In the genomic region with DNA sequence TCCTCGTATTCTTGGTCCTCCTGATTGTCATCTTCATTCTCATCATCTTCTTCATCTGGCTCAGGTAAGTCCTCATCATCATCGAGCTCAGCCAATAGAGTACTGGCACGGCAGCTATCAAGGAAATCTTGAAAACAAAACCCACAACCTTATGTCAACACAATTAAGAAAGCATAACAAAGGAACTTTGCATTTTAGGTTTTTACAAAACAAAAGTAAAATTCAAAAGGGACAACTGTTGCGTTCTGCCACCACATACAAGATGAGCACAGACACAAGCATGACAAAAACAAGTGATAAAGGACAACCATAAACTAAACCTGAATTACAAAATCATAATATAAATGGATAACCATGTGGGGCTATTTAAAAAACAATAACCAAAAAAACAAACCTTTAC, we compare ENCODE assay signal across 17 cellular contexts.
"Had no signal": no experiment of that assay in that cellular context is flagged by ENCODE, and none has a peak within 500 bp of the region (broad histone marks: within the 10 kb centered on the region; RNA-seq: fewer than 3 reads in every experiment).

No MANE protein-coding gene starts in this region.

- H3K4me1 Mint-ChIP-seq: neural progenitor cell had no signal

- DNase-seq: activated CD4-positive, alpha-beta T cell treated with anti-CD3 and anti-CD28 coated beads, Interleukin-2, amount 10 ng/mL, durations not matched to agents 7 days and 5 days; activated CD8-positive, alpha-beta memory T cell treated with anti-CD3 and anti-CD28 coated beads, Interleukin-2, amount 50 U/mL, for 48 hours; activated gamma-delta T cell treated with Interleukin-2 at 50 U/mL for 16 hours; activated naive CD8-positive, alpha-beta T cell treated with anti-CD3 and anti-CD28 coated beads, Interleukin-2, amount 10 ng/mL, durations not matched to agents 7 days and 5 days; activated T-cell treated with anti-CD3 and anti-CD28 coated beads, Interleukin-2, amount 50 U/mL, for 72 hours; anterior cingulate cortex; cerebellar nuclear complex; effector CD8-positive, alpha-beta T cell; naive B cell; ovary; sigmoid colon; spleen; trophoblast cell had no signal

- H3K27ac Mint-ChIP-seq: activated CD4-positive, alpha-beta T cell treated with anti-CD3 and anti-CD28 coated beads, Interleukin-2, amount 10 ng/mL, durations not matched to agents 7 days and 5 days; activated naive CD8-positive, alpha-beta T cell treated with anti-CD3 and anti-CD28 coated beads, Interleukin-2, amount 10 ng/mL, durations not matched to agents 7 days and 5 days; activated T-cell treated with anti-CD3 and anti-CD28 coated beads, Interleukin-2, amount 50 U/mL, for 72 hours; neural progenitor cell; stimulated activated naive CD8-positive, alpha-beta T cell treated with anti-CD3 and anti-CD28 coated beads, Interleukin-15, Interleukin-2, amounts not matched to agents 100 ng/mL and 50 ng/mL, for 24 hours; T-helper 2 cell treated with Interferon-gamma antibody and Interleukin-4, amounts not matched to agents 5 μg/mL and 100 μg/mL, for 36 hours had no signal

- H3K27ac ChIP-seq: neural progenitor cell, ovary, sigmoid colon, spleen, suprapubic skin had no signal

- H3K4me1 ChIP-seq: neural progenitor cell, sigmoid colon, suprapubic skin had no signal

- H3K9me3 ChIP-seq: ovary, sigmoid colon, spleen, suprapubic skin had no signal

- H3K4me3 ChIP-seq: neural progenitor cell, ovary, sigmoid colon, spleen, suprapubic skin had no signal

- ATAC-seq: activated T-cell treated with anti-CD3 and anti-CD28 coated beads, Interleukin-2, amount 50 U/mL, for 72 hours had no signal

- H3K27me3 Mint-ChIP-seq: activated CD4-positive, alpha-beta T cell treated with anti-CD3 and anti-CD28 coated beads, Interleukin-2, amount 10 ng/mL, durations not matched to agents 7 days and 5 days; activated naive CD8-positive, alpha-beta T cell treated with anti-CD3 and anti-CD28 coated beads, Interleukin-2, amount 10 ng/mL, durations not matched to agents 7 days and 5 days; naive B cell; stimulated activated naive CD8-positive, alpha-beta T cell treated with anti-CD3 and anti-CD28 coated beads, Interleukin-15, Interleukin-2, amounts not matched to agents 100 ng/mL and 50 ng/mL, for 24 hours had no signal

- H3K36me3 ChIP-seq: ovary had no signal

- H3K9me3 Mint-ChIP-seq: activated CD4-positive, alpha-beta T cell treated with anti-CD3 and anti-CD28 coated beads, Interleukin-2, amount 10 ng/mL, durations not matched to agents 7 days and 5 days; activated naive CD8-positive, alpha-beta T cell treated with anti-CD3 and anti-CD28 coated beads, Interleukin-2, amount 10 ng/mL, durations not matched to agents 7 days and 5 days; activated T-cell treated with anti-CD3 and anti-CD28 coated beads, Interleukin-2, amount 50 U/mL, for 72 hours; naive B cell; neural progenitor cell; stimulated activated naive CD8-positive, alpha-beta T cell treated with anti-CD3 and anti-CD28 coated beads, Interleukin-15, Interleukin-2, amounts not matched to agents 100 ng/mL and 50 ng/mL, for 24 hours; T-helper 2 cell treated with Interferon-gamma antibody and Interleukin-4, amounts not matched to agents 5 μg/mL and 100 μg/mL, for 36 hours had no signal

- H3K4me3 Mint-ChIP-seq: activated CD4-positive, alpha-beta T cell treated with anti-CD3 and anti-CD28 coated beads, Interleukin-2, amount 10 ng/mL, durations not matched to agents 7 days and 5 days; activated naive CD8-positive, alpha-beta T cell treated with anti-CD3 and anti-CD28 coated beads, Interleukin-2, amount 10 ng/mL, durations not matched to agents 7 days and 5 days; activated T-cell treated with anti-CD3 and anti-CD28 coated beads, Interleukin-2, amount 50 U/mL, for 72 hours; naive B cell; neural progenitor cell; stimulated activated naive CD8-positive, alpha-beta T cell treated with anti-CD3 and anti-CD28 coated beads, Interleukin-15, Interleukin-2, amounts not matched to agents 100 ng/mL and 50 ng/mL, for 24 hours; T-helper 2 cell treated with Interferon-gamma antibody and Interleukin-4, amounts not matched to agents 5 μg/mL and 100 μg/mL, for 36 hours had no signal

- H3K9ac ChIP-seq: neural progenitor cell had no signal

- H3K27me3 ChIP-seq: neural progenitor cell, ovary, sigmoid colon, spleen, suprapubic skin had no signal
